In the genomic region with DNA sequence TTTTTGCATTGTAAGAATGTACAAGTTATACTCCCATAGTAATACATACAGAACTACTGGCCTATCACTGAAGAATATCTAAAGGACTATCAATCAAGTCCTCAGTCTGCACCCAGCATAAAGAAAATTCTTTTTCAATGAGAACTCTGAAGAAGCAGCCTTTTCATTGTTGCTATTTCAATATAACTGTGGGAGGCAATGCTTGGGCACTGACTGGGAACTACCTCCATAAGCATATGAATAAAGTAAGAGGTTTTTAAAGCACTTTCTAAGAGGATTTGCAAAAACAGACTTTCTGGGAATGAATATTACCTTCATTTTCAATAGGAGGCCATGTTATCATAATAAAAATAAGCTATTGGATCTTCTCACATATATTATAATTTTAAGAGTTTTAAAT, we compare ENCODE assay signal across 1 cellular context.
TF ChIP-seq lines count a peak whose summit lies in the region.

No MANE protein-coding gene starts in this region.

TF ChIP-seq in H1, 55 proteins besides CTCF, POLR2A, EP300 and RAD21 (continued from another document):
- peak; percentile 27; the same call in 1 of the 2 replicates for TF ChIP-seq ATF2 (IDR thresholded peaks at IDR 0.05; ENCODE audit: low read length)
- TF ChIP-seq POU5F1 (IDR thresholded peaks at IDR 0.05; ENCODE audit: low read depth, low read length): 0 out of 2 replicates have a peak, but pooled peaks have one; percentile 27
- TF ChIP-seq JUND (IDR thresholded peaks at IDR 0.05; ENCODE audit: low read length): peak; percentile 26; the same call in 1 of the 2 replicates
- peak in 1 of 2 experiments; percentile 44 for TF ChIP-seq BCL11A (IDR thresholded peaks at IDR 0.05; ENCODE audit: low read depth in 2 of 2, low read length in 2 of 2)
